Comparison of ENCODE assay signal across 1 cellular context in the genomic region with DNA sequence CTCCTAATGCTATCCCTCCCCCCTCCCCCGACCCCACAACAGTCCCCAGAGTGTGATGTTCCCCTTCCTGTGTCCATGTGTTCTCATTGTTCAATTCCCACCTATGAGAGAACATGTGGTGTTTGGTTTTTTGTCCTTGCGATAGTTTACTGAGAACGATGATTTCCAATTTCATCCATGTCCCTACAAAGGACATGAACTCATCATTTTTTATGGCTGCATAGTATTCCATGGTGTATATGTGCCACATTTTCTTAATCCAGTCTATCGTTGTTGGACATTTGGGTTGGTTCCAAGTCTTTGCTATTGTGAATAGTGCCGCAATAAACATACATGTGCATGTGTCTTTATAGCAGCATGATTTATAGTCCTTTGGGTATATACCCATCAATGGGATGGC. TPM values are rescaled to one million over a fixed set of nuclear protein-coding genes. Genes with fewer than 3 reads are reported as not detected.
"Had no signal": no experiment of that assay in that cellular context is flagged by ENCODE, and none has a peak within 500 bp of the region (broad histone marks: within the 10 kb centered on the region; RNA-seq: fewer than 3 reads in every experiment).

No MANE protein-coding gene starts in this region.

RNA-seq across cellular contexts. Expression of a gene that starts 29.7 kb away (rescaled TPM):
- polyA plus RNA-seq: keratinocyte had no signal
